ENCODE assay signal across 18 cellular contexts in genomic region chr4:43275779-43276178, GRCh38.
A peak's percentile ranks its signal among the peaks of the same experiment; 100 is the strongest.
DNase-seq lines count a peak whose midpoint lies in the region; ATAC-seq, FAIRE-seq and TF ChIP-seq lines count a peak whose summit lies in the region.
"Had no signal": no experiment of that assay in that cellular context is flagged by ENCODE, and none has a peak within 500 bp of the region (broad histone marks: within the 10 kb centered on the region; RNA-seq: fewer than 3 reads in every experiment).

No MANE protein-coding gene starts in this region.

- TF ChIP-seq POLR2A in GM12878 (IDR thresholded peaks at IDR 0.05; ENCODE audit: low read depth, low read length), result no peak

- H3K36me3 ChIP-seq in GM06990 (ENCODE audit: control insufficient read depth, insufficient read depth, low read length) (no peaks in the 10 kb centered on the region), GM12878 (ENCODE audit: control insufficient read depth in 2 of 2, insufficient read depth in 2 of 2, low read length in 1 of 2) (no peaks in the 10 kb centered on the region)

- peaks cover 7% of the 10 kb centered on the region for H3K9me3 Mint-ChIP-seq in CD4-positive, alpha-beta T cell
- H3K9me3 Mint-ChIP-seq: H9 had no signal

- no peak overlapping the region for H3K9ac ChIP-seq in GM12878 (ENCODE audit: control insufficient read depth, insufficient read depth, low read length)

- WGBS in GM12878 (ENCODE audit: insufficient coverage, insufficient replicate concordance, low lambda C conversion rate, missing lambda C conversion rate), result 72% methylated on average over 1 of the region's 1 CpG

- TF ChIP-seq RAD21 in GM12878 (IDR thresholded peaks at IDR 0.05; ENCODE audit: insufficient read depth, low read depth, low read length), result no peak

- H3K4me3 ChIP-seq in GM06990 (replicated peaks; ENCODE audit: low read depth, low read length) (no peak overlapping the region), GM12878 (no peak overlapping the region), foreskin fibroblast (ENCODE audit: low read depth in 1 of 2, low read length in 2 of 2) (no peak overlapping the region)

- SMC1A ChIA-PET in GM12878 (lab: Charles Lee; ENCODE audit: uncharacterized antibody, unreplicated experiment), result interaction anchor here (0.7 to 1.5 kb wide), 2 partner anchors 30 to 590 kb away, joined by 4 to 5 read pairs; no protein-coding TSS in a partner anchor

- TF ChIP-seq CTCF in GM06990 (IDR thresholded peaks at IDR 0.05; ENCODE audit: insufficient read depth, low read length, poor library complexity, severe bottlenecking), result no peak
- no peak for TF ChIP-seq CTCF in GM12878 (IDR thresholded peaks at IDR 0.05 in 2 of 3, conservative IDR thresholded peaks at IDR 0.05 in 1 of 3; ENCODE audit: control insufficient read depth in 2 of 3, extremely low read depth in 1 of 3, insufficient read depth in 1 of 3, low read depth in 3 of 3, low read length in 3 of 3)
- no peak for TF ChIP-seq CTCF in foreskin fibroblast (IDR thresholded peaks at IDR 0.05; ENCODE audit: low read depth, low read length)
- TF ChIP-seq CTCF in CD4-positive, alpha-beta T cell (IDR thresholded peaks at IDR 0.05), result no peak

- H3K4me1 ChIP-seq in GM12878 (ENCODE audit: control insufficient read depth, insufficient read depth, low read length), result no peaks in the 10 kb centered on the region
- H3K4me1 ChIP-seq: Caco-2 had no signal

- no peaks in the 10 kb centered on the region for H3K36me3 Mint-ChIP-seq in CD4-positive, alpha-beta T cell (ENCODE audit: low read depth)
- H3K36me3 Mint-ChIP-seq: CD8-positive, alpha-beta T cell had no signal

- TF ChIP-seq EP300 in GM12878 (IDR thresholded peaks at IDR 0.05; ENCODE audit: borderline replicate concordance in 1 of 2, control insufficient read depth in 1 of 2, low read depth in 2 of 2, low read length in 2 of 2), result no peak

- FAIRE-seq in GM12878 (lab: Jason Lieb, UNC), result no peak
- FAIRE-seq: GM12892, GM18507, GM19239 had no signal

- in situ Hi-C loops in GM12878 (cut with MboI), result no loop called here

- no peak overlapping the region for H3K27ac ChIP-seq in GM12878 (ENCODE audit: control insufficient read depth, insufficient read depth)
- H3K27ac ChIP-seq in CD4-positive, alpha-beta T cell (ENCODE audit: low read depth, low read length), result no peak overlapping the region

- RAD21 ChIA-PET in GM12878 (lab: Charles Lee; ENCODE audit: unreplicated experiment), result interaction anchor here (0.6 kb wide), 1 partner anchor 135 kb away, joined by 3 read pairs; no protein-coding TSS in a partner anchor

- no peak overlapping the region for H3K4me3 Mint-ChIP-seq in CD4-positive, alpha-beta T cell
- H3K4me3 Mint-ChIP-seq: CD8-positive, alpha-beta T cell; H9 had no signal

- intact Hi-C loops in GM12878 (cut with micrococcal nuclease; ENCODE audit: unreplicated experiment), result no loop called here
- intact Hi-C loops in CD4-positive, alpha-beta T cell (cut with DNase I, micrococcal nuclease), result no loop called here

- H3K79me2 ChIP-seq in GM12878 (ENCODE audit: control insufficient read depth, insufficient read depth, low read length), result no peaks in the 10 kb centered on the region

- no peak overlapping the region for H3K27ac Mint-ChIP-seq in CD4-positive, alpha-beta T cell
- H3K27ac Mint-ChIP-seq: CD8-positive, alpha-beta T cell; H9 had no signal

- no peaks in the 10 kb centered on the region for H4K20me1 ChIP-seq in GM12878 (ENCODE audit: control insufficient read depth, insufficient read depth)

- POLR2A ChIA-PET in GM12878 (lab: Charles Lee), result no interaction called here
- POLR2A ChIA-PET in CD4-positive, alpha-beta T cell (lab: Charles Lee), result no interaction called here

- no peak overlapping the region for H2AFZ ChIP-seq in GM12878 (ENCODE audit: control insufficient read depth, low read depth, low read length)

- DNase-seq in GM06990 (ENCODE audit: extremely low read depth, insufficient read length) (peak; percentile 14), GM12878 (ENCODE audit: low read depth, low spot score) (no peak), GOT3 (lab: John Stamatoyannopoulos, UW) (no peak), foreskin fibroblast (no peak)
- DNase-seq in stimulated activated CD4-positive, alpha-beta T cell treated with anti-CD3 and anti-CD28 coated beads, Interleukin-2, amount 100 ng/mL, for 24 hours, result no peak
- DNase-seq in CD4-positive, alpha-beta T cell, result no peak
- DNase-seq: C1 segment of cervical spinal cord; Caco-2; CD8-positive, alpha-beta T cell; EL; GDM1; H9 had no signal

- no peaks in the 10 kb centered on the region for H3K9me3 ChIP-seq in GM12878 (replicated peaks; ENCODE audit: control insufficient read depth, insufficient read depth, low read length)
- no peaks in the 10 kb centered on the region for H3K9me3 ChIP-seq in CD4-positive, alpha-beta T cell (ENCODE audit: control insufficient read depth, low read length)
- H3K9me3 ChIP-seq: Caco-2 had no signal

- CTCF ChIA-PET in GM12878 (lab: Yijun Ruan, JAX), result no interaction called here
- CTCF ChIA-PET in CD4-positive, alpha-beta T cell (lab: Charles Lee), result no interaction called here

- H3K4me1 Mint-ChIP-seq in CD4-positive, alpha-beta T cell (ENCODE audit: low read depth), result no peaks in the 10 kb centered on the region

- peak; percentile 59 for ATAC-seq in GM18519 (IDR thresholded peaks at IDR 0.05; ENCODE audit: low FRiP score, unreplicated experiment)
- peak; percentile 52 for ATAC-seq in GM21786 (IDR thresholded peaks at IDR 0.05; ENCODE audit: unreplicated experiment)
- no peak for ATAC-seq in GM12878
- ATAC-seq in CD4-positive, alpha-beta T cell (ENCODE audit: poor library complexity), result no peak
- ATAC-seq: CD8-positive, alpha-beta T cell; HCT116 had no signal

- peak overlapping the region; percentile 20; the same call in 1 of the 2 replicates for H3K4me2 ChIP-seq in GM12878 (ENCODE audit: control insufficient read depth, insufficient read depth)

- H3K27me3 ChIP-seq in GM06990 (replicated peaks; ENCODE audit: control insufficient read depth, insufficient read depth, low read length) (no peaks in the 10 kb centered on the region), GM12878 (replicated peaks in 1 of 2; ENCODE audit: control insufficient read depth in 2 of 2, insufficient read depth in 2 of 2, low read length in 1 of 2) (no peaks in the 10 kb centered on the region)
- H3K27me3 ChIP-seq in CD4-positive, alpha-beta T cell (ENCODE audit: control insufficient read depth, insufficient read depth, low read length), result no peaks in the 10 kb centered on the region

- H3K27me3 Mint-ChIP-seq in CD4-positive, alpha-beta T cell, result no peaks in the 10 kb centered on the region

- no TSS peak for BruUV-seq in GM12878 (replicated peaks; lab: Mats Ljungman, UMichigan)

TF ChIP-seq in GM12878, 131 proteins besides CTCF, POLR2A, EP300 and RAD21:
- TF ChIP-seq ZNF384 (IDR thresholded peaks at IDR 0.05; ENCODE audit: borderline replicate concordance, low read depth, low read length) (0 out of 2 replicates have a peak, but pooled peaks have one; percentile 13), FOXM1 (IDR thresholded peaks at IDR 0.05; ENCODE audit: low read depth, low read length) (no peak)

Comparison
In these comparisons a context has a peak if more than half of its experiments do, and no peak if none do; other contexts are left out.
1. ATAC-seq: peak in GM18519 (single experiment) and GM21786 (single experiment); none in GM12878 (single experiment) and CD4-positive, alpha-beta T cell (single experiment).